Comparison of ENCODE assay signal across 12 cellular contexts in genomic region chr6:18241208-18241836, GRCh38. TPM values are rescaled to one million over a fixed set of nuclear protein-coding genes. Genes with fewer than 3 reads are reported as not detected.
DNase-seq lines count a peak whose midpoint lies in the region; ATAC-seq and TF ChIP-seq lines count a peak whose summit lies in the region.
"Had no signal": no experiment of that assay in that cellular context is flagged by ENCODE, and none has a peak within 500 bp of the region (broad histone marks: within the 10 kb centered on the region; RNA-seq: fewer than 3 reads in every experiment).

No MANE protein-coding gene starts in this region.

- no peak overlapping the region for H2AK5ac ChIP-seq in IMR-90 (ENCODE audit: low read depth, low read length)

- no peak overlapping the region for H3K56ac ChIP-seq in IMR-90 (ENCODE audit: extremely low read depth, insufficient read depth, low read length)

- H3K9me1 ChIP-seq in IMR-90 (ENCODE audit: insufficient read depth, low read length): 0 out of 2 replicates have a peak, but pooled peaks cover 3% of the 10 kb centered on the region

- no peak for TF ChIP-seq CTCF in IMR-90 (conservative IDR thresholded peaks at IDR 0.05; ENCODE audit: low read depth, low read length)
- no peak for TF ChIP-seq CTCF in astrocyte of the spinal cord (IDR thresholded peaks at IDR 0.05; ENCODE audit: low read depth, low read length)
- no peak for TF ChIP-seq CTCF in colonic mucosa (IDR thresholded peaks at IDR 0.05)

- no peaks in the 10 kb centered on the region for H3K27me3 ChIP-seq in IMR-90 (ENCODE audit: control insufficient read depth, insufficient read depth, low read length)
- H3K27me3 ChIP-seq in colonic mucosa: no peaks in the 10 kb centered on the region
- H3K27me3 ChIP-seq: testis had no signal

- no peak overlapping the region for H2BK15ac ChIP-seq in IMR-90 (ENCODE audit: low read depth, low read length)

- no peak overlapping the region for H2AFZ ChIP-seq in IMR-90 (replicated peaks; ENCODE audit: low read length, poor library complexity)

- no peak overlapping the region for H3K4me3 Mint-ChIP-seq in activated T-cell treated with anti-CD3 and anti-CD28 coated beads, Interleukin-2, amount 50 U/mL, for 24 hours
- no peak overlapping the region for H3K4me3 Mint-ChIP-seq in naive thymus-derived CD8-positive, alpha-beta T cell

- POLR2A ChIA-PET in IMR-90 (lab: Charles Lee; ENCODE audit: unreplicated experiment): no interaction called here
- POLR2A ChIA-PET in naive thymus-derived CD8-positive, alpha-beta T cell (lab: Charles Lee): interaction anchor here (0.7 kb wide), 1 partner anchor 24 kb away, joined by 3 read pairs; no protein-coding TSS in a partner anchor

- H3K27ac ChIP-seq in IMR-90 (ENCODE audit: insufficient read depth, low read length): no peak overlapping the region
- H3K27ac ChIP-seq in colonic mucosa: no peak overlapping the region
- H3K27ac ChIP-seq: testis had no signal

- no TSS peak for BruUV-seq in IMR-90 (replicated peaks; lab: Mats Ljungman, UMichigan)

- no peak overlapping the region for H3K18ac ChIP-seq in IMR-90 (ENCODE audit: low read depth, low read length)

- H3K4me1 ChIP-seq in IMR-90 (ENCODE audit: control insufficient read depth, insufficient read depth, low read length): peaks cover 5% of the 10 kb centered on the region
- no peaks in the 10 kb centered on the region for H3K4me1 ChIP-seq in colonic mucosa
- H3K4me1 ChIP-seq: testis had no signal

- no peak for TF ChIP-seq POLR2A in IMR-90 (IDR thresholded peaks at IDR 0.05; ENCODE audit: low read depth, low read length)

- H2AK9ac ChIP-seq in IMR-90 (replicated peaks; ENCODE audit: low read depth, low read length, poor library complexity): no peak overlapping the region

- ATAC-seq in IMR-90 (ENCODE audit: low read depth) (no peak), GM21576 (IDR thresholded peaks at IDR 0.05; ENCODE audit: unreplicated experiment) (no peak)
- ATAC-seq in naive thymus-derived CD8-positive, alpha-beta T cell: peak in 1 of 2 donors; percentile 49
- ATAC-seq: right cardiac atrium, Right ventricle myocardium inferior had no signal

- no CpG with 5 or more reads among the region's 1 CpG for WGBS in IMR-90 (ENCODE audit: extremely low coverage in 2 of 2, insufficient read length in 1 of 2), 2 experiments

- intact Hi-C loops in IMR-90 (cut with micrococcal nuclease): loop anchor here (10.0 kb wide), 1 partner anchor 387 kb away; no protein-coding TSS in a partner anchor
- intact Hi-C loops in colonic mucosa (cut with DNase I): no loop called here

- 0 out of 4 replicates have a peak overlapping the region, but pooled peaks of 1 of the 2 experiments have one; percentile 13 for H4K8ac ChIP-seq in IMR-90 (ENCODE audit: low read depth in 2 of 2, low read length in 2 of 2)

- CTCF ChIA-PET in IMR-90 (lab: Yijun Ruan, JAX): interaction anchor here (1.5 kb wide), 1 partner anchor 27 kb away, joined by 3 read pairs; no protein-coding TSS in a partner anchor

- H3K4me1 Mint-ChIP-seq in activated T-cell treated with anti-CD3 and anti-CD28 coated beads, Interleukin-2, amount 50 U/mL, for 24 hours (ENCODE audit: low read depth): peaks cover 53% of the 10 kb centered on the region
- H3K4me1 Mint-ChIP-seq in naive thymus-derived CD8-positive, alpha-beta T cell: peaks cover 14 to 43% (median 39%) of the 10 kb centered on the region in 4 donors

- H3K4me3 ChIP-seq in IMR-90 (ENCODE audit: insufficient read depth, low read depth, low read length) (no peak overlapping the region), astrocyte of the spinal cord (ENCODE audit: low read depth, low read length) (no peak overlapping the region), colonic mucosa (no peak overlapping the region)
- H3K4me3 ChIP-seq: testis had no signal

- no peak overlapping the region for H3K4ac ChIP-seq in IMR-90 (ENCODE audit: low read depth, low read length)

- H2BK20ac ChIP-seq in IMR-90 (ENCODE audit: low read depth, low read length): no peak overlapping the region

- H3K9me3 ChIP-seq in IMR-90 (ENCODE audit: control insufficient read depth, insufficient read depth, low read length): no peaks in the 10 kb centered on the region
- no peaks in the 10 kb centered on the region for H3K9me3 ChIP-seq in colonic mucosa
- H3K9me3 ChIP-seq: testis had no signal

- in situ Hi-C loops in IMR-90 (cut with MboI; ENCODE audit: low sequenced_read_pairs): no loop called here
- in situ Hi-C loops in astrocyte of the spinal cord (cut with HindIII; ENCODE audit: low sequenced_read_pairs): no loop called here

- peaks cover 20 to 58% of the 10 kb centered on the region in 2 experiments for H3K79me1 ChIP-seq in IMR-90 (ENCODE audit: low read depth in 1 of 2, low read length in 2 of 2)

- H3K9ac ChIP-seq in IMR-90 (ENCODE audit: low read depth, low read length) (no peak overlapping the region), colonic mucosa (ENCODE audit: low read depth in 2 of 2, low read length in 2 of 2) (no peak overlapping the region)

- peak overlapping the region; percentile 18 for H3K27ac Mint-ChIP-seq in activated T-cell treated with anti-CD3 and anti-CD28 coated beads, Interleukin-2, amount 50 U/mL, for 24 hours
- H3K27ac Mint-ChIP-seq in naive thymus-derived CD8-positive, alpha-beta T cell: peak overlapping the region in 8 of 10 donors; percentile 13 to 84 (median 72)

- no peak overlapping the region for H4K5ac ChIP-seq in IMR-90 (ENCODE audit: low read depth, low read length)

- peaks cover 97% of the 10 kb centered on the region for H3K36me3 Mint-ChIP-seq in activated T-cell treated with anti-CD3 and anti-CD28 coated beads, Interleukin-2, amount 50 U/mL, for 24 hours (ENCODE audit: low read depth)
- peaks cover 5 to 79% (median 49%) of the 10 kb centered on the region in 3 donors for H3K36me3 Mint-ChIP-seq in naive thymus-derived CD8-positive, alpha-beta T cell

- H3K27me3 Mint-ChIP-seq in activated T-cell treated with anti-CD3 and anti-CD28 coated beads, Interleukin-2, amount 50 U/mL, for 24 hours: no peaks in the 10 kb centered on the region
- H3K27me3 Mint-ChIP-seq in naive thymus-derived CD8-positive, alpha-beta T cell: no peaks in the 10 kb centered on the region

- no peak overlapping the region for H3K14ac ChIP-seq in IMR-90 (replicated peaks; ENCODE audit: low read depth, low read length)

- H2BK120ac ChIP-seq in IMR-90 (ENCODE audit: low read depth, low read length): no peak overlapping the region

- H4K91ac ChIP-seq in IMR-90 (ENCODE audit: insufficient read depth, low read depth, low read length): no peak overlapping the region; the same call in 1 of the 2 replicates

- no peak overlapping the region for H2BK5ac ChIP-seq in IMR-90 (ENCODE audit: low read depth, low read length, poor library complexity, severe bottlenecking)

- H3K23ac ChIP-seq in IMR-90 (ENCODE audit: low read depth, low read length): no peak overlapping the region

- no peak overlapping the region for H3K4me2 ChIP-seq in IMR-90 (ENCODE audit: low read depth, low read length)

- H3K36me3 ChIP-seq in IMR-90 (ENCODE audit: control insufficient read depth, insufficient read depth, low read length) (peaks cover 32% of the 10 kb centered on the region), colonic mucosa (no peaks in the 10 kb centered on the region)

- no peak for DNase-seq in activated T-cell treated with anti-CD3 and anti-CD28 coated beads, Interleukin-2, amount 50 U/mL, for 24 hours
- DNase-seq in activated T-cell treated with anti-CD3 and anti-CD28 coated beads for 4 hours: no peak
- peak; percentile 38 for DNase-seq in IMR-90
- peak; percentile 40 for DNase-seq in astrocyte of the spinal cord (ENCODE audit: low read depth, low spot score)
- DNase-seq in naive thymus-derived CD8-positive, alpha-beta T cell: no peak
- DNase-seq in colonic mucosa: no peak
- no peak for DNase-seq in OCI-M2 (lab: John Stamatoyannopoulos, UW; ENCODE audit: unreplicated experiment)
- DNase-seq: NCI-H2227 treated with DMSO at 0.1 percent for 48 hours, right cardiac atrium, testis had no signal

- dilution Hi-C loops in IMR-90 (cut with HindIII; ENCODE audit: low sequenced_read_pairs, unreplicated experiment): no loop called here

- H4K20me1 ChIP-seq in IMR-90 (ENCODE audit: insufficient read depth, low read length): no peaks in the 10 kb centered on the region; the same call in 1 of the 2 replicates

- peaks cover 5% of the 10 kb centered on the region for H3K9me3 Mint-ChIP-seq in activated T-cell treated with anti-CD3 and anti-CD28 coated beads, Interleukin-2, amount 50 U/mL, for 24 hours
- no peaks in the 10 kb centered on the region for H3K9me3 Mint-ChIP-seq in naive thymus-derived CD8-positive, alpha-beta T cell

- no peak for TF ChIP-seq RAD21 in IMR-90 (IDR thresholded peaks at IDR 0.05; ENCODE audit: low read length)

TF ChIP-seq in IMR-90, 13 proteins besides CTCF, POLR2A, EP300 and RAD21:
- TF ChIP-seq FOS (IDR thresholded peaks at IDR 0.05; ENCODE audit: low read depth, low read length) (no peak), BHLHE40 (IDR thresholded peaks at IDR 0.05; ENCODE audit: low read depth, low read length) (no peak), RFX5 (IDR thresholded peaks at IDR 0.05; ENCODE audit: low read depth, low read length) (no peak), SMC3 (IDR thresholded peaks at IDR 0.05; ENCODE audit: low read depth, low read length) (no peak), MAFK (IDR thresholded peaks at IDR 0.05; ENCODE audit: low read depth, low read length) (no peak), NFE2L2 (IDR thresholded peaks at IDR 0.05; ENCODE audit: low read depth, low read length) (no peak), MAZ (IDR thresholded peaks at IDR 0.05; ENCODE audit: borderline replicate concordance, low read depth, low read length) (no peak), CHD1 (IDR thresholded peaks at IDR 0.05; ENCODE audit: low read depth, low read length) (no peak), ELK1 (IDR thresholded peaks at IDR 0.05; ENCODE audit: borderline replicate concordance, low read depth, low read length) (no peak), CEBPB (IDR thresholded peaks at IDR 0.05; ENCODE audit: low read depth, low read length) (no peak)

RNA-seq across cellular contexts. Expression of gene DEK, which starts 23.0 kb away (rescaled TPM):
- 33.5 and 82.8 TPM in 2 replicates for total RNA-seq in IMR-90 (2012; rRNA removed)
- 37.1 and 37.4 TPM in 2 replicates for polyA plus RNA-seq in IMR-90 (2012; rRNA removed)
- 9.5 and 16.0 TPM in 2 replicates for polyA plus RNA-seq in IMR-90 (2012; cell fraction: cytosol; rRNA removed)
- 5.2 and 18.1 TPM in 2 replicates for polyA plus RNA-seq in IMR-90 (2012; cell fraction: nucleus; rRNA removed; ENCODE audit: low replicate concordance)
- total RNA-seq in naive thymus-derived CD8-positive, alpha-beta T cell: 100 to 1,000 TPM in 1 of 2 experiments, 10 to 100 TPM in 1; 97.6 to 103 TPM
- 10 to 100 TPM; 44.4 to 55.8 (median 55.5) TPM for polyA plus RNA-seq in naive thymus-derived CD8-positive, alpha-beta T cell
- 100 to 1,000 TPM; 113 to 145 TPM for total RNA-seq in colonic mucosa

Comparison
In these comparisons a context has a peak if more than half of its experiments do, and no peak if none do; other contexts are left out.
1. DNase-seq: peak in IMR-90 (single experiment) and astrocyte of the spinal cord (single experiment); none in activated T-cell treated with anti-CD3 and anti-CD28 coated beads, Interleukin-2, amount 50 U/mL, for 24 hours (single experiment), activated T-cell treated with anti-CD3 and anti-CD28 coated beads for 4 hours (single experiment), naive thymus-derived CD8-positive, alpha-beta T cell (0 of 10), colonic mucosa (single experiment) and OCI-M2 (single experiment).